ENCODE assay signal across 9 cellular contexts in genomic region chr18:31364190-31364589, GRCh38. TPM values are rescaled to one million over a fixed set of nuclear protein-coding genes. Genes with fewer than 3 reads are reported as not detected.
"Had no signal": no experiment of that assay in that cellular context is flagged by ENCODE, and none has a peak within 500 bp of the region (broad histone marks: within the 10 kb centered on the region; RNA-seq: fewer than 3 reads in every experiment).

No MANE protein-coding gene starts in this region.

- ATAC-seq: GM12878 had no signal

- H3K4me3 ChIP-seq: GM12878 had no signal

- FAIRE-seq: G401.6, GM12878, GM12891, GM12892, GM18507, GM19239 had no signal

- DNase-seq: GDM1, GF-D8 had no signal

RNA-seq across cellular contexts. Expression of gene DSG4, which starts 12.4 kb away (rescaled TPM):
- total RNA-seq: G401 had no signal

RNA-seq across cellular contexts. Expression of gene DSG1, which starts 46.2 kb away (rescaled TPM):
- total RNA-seq: G401 had no signal
